Comparison of ENCODE assay signal across 1 cellular context in the genomic region with DNA sequence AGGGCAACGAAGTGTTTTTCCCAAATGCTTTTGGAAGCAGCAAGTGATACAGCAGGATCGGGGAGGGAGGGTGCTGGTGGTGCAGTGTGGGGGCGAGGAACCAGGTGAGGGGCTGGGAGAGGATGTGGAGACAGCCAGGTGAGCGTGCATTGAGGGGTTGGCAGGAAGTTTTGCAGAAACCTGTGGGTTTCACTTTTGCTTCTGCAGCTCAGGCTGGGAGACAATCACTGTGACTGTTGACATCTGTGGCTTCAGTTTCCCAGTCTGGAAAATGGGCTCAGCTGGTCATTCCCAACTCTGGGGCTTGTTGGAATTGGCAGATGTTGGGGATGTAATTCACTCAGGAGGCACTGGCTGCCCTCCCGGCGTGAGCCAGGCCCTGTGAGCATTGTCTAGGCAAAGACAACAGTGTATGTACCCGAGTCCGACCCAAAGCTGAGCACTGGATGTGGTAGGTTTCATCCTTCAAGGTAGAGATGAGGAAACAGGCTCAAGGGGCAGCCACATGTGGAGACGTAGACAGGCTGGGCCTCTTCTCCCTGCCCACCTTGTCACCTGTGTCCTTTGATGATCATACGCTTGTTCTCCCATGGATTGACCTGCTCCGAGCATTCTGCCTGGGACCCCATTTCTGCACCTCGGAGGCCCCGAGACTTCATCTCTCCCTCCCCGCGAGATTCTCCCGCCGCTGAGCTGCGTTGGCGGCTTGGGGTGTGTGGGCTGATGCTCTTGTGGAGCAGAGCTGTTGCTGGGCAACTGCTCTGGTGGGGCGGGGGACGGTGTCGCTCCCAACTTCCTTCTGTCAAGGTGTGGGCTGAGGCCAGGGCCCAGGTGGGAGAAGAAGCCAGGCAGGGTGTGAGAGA.
TF ChIP-seq lines count a peak whose summit lies in the region.

No MANE protein-coding gene starts in this region.

TF ChIP-seq in GM12878, 131 proteins besides CTCF, POLR2A, EP300 and RAD21:
- peak; percentile 89; the same call in 1 of the 2 replicates for TF ChIP-seq SMARCA5 (IDR thresholded peaks at IDR 0.05)
- TF ChIP-seq, protein P1, sequence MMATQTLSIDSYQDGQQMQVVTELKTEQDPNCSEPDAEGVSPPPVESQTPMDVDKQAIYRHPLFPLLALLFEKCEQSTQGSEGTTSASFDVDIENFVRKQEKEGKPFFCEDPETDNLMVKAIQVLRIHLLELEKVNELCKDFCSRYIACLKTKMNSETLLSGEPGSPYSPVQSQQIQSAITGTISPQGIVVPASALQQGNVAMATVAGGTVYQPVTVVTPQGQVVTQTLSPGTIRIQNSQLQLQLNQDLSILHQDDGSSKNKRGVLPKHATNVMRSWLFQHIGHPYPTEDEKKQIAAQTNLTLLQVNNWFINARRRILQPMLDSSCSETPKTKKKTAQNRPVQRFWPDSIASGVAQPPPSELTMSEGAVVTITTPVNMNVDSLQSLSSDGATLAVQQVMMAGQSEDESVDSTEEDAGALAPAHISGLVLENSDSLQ (IDR thresholded peaks at IDR 0.05), result 0 out of 2 replicates have a peak, but pooled peaks have one; percentile 24
- TF ChIP-seq PAX5 (IDR thresholded peaks at IDR 0.05; ENCODE audit: borderline replicate concordance, low read depth, low read length), result peak; percentile 56; the same call in 1 of the 2 replicates
- no peak for TF ChIP-seq BACH1 (IDR thresholded peaks at IDR 0.05; ENCODE audit: borderline replicate concordance)
- TF ChIP-seq EGR1 (IDR thresholded peaks at IDR 0.05; ENCODE audit: borderline replicate concordance in 1 of 2, low read depth in 2 of 2, low read length in 2 of 2), result peak in 1 of 2 experiments; percentile 41; a peak in 1 of 3 replicates
- 0 out of 2 replicates have a peak, but pooled peaks have one; percentile 37 for TF ChIP-seq IRF4 (IDR thresholded peaks at IDR 0.05; ENCODE audit: low read depth, low read length)
- TF ChIP-seq DPF2 (IDR thresholded peaks at IDR 0.05), result peak; percentile 28; the same call in 1 of the 2 replicates
- TF ChIP-seq EED (IDR thresholded peaks at IDR 0.05; ENCODE audit: low read depth), result peak; percentile 51; the same call in 1 of the 2 replicates
- TF ChIP-seq CHD2 (IDR thresholded peaks at IDR 0.05; ENCODE audit: borderline replicate concordance, low read depth, low read length), result peak; percentile 77
- TF ChIP-seq, protein P2, sequence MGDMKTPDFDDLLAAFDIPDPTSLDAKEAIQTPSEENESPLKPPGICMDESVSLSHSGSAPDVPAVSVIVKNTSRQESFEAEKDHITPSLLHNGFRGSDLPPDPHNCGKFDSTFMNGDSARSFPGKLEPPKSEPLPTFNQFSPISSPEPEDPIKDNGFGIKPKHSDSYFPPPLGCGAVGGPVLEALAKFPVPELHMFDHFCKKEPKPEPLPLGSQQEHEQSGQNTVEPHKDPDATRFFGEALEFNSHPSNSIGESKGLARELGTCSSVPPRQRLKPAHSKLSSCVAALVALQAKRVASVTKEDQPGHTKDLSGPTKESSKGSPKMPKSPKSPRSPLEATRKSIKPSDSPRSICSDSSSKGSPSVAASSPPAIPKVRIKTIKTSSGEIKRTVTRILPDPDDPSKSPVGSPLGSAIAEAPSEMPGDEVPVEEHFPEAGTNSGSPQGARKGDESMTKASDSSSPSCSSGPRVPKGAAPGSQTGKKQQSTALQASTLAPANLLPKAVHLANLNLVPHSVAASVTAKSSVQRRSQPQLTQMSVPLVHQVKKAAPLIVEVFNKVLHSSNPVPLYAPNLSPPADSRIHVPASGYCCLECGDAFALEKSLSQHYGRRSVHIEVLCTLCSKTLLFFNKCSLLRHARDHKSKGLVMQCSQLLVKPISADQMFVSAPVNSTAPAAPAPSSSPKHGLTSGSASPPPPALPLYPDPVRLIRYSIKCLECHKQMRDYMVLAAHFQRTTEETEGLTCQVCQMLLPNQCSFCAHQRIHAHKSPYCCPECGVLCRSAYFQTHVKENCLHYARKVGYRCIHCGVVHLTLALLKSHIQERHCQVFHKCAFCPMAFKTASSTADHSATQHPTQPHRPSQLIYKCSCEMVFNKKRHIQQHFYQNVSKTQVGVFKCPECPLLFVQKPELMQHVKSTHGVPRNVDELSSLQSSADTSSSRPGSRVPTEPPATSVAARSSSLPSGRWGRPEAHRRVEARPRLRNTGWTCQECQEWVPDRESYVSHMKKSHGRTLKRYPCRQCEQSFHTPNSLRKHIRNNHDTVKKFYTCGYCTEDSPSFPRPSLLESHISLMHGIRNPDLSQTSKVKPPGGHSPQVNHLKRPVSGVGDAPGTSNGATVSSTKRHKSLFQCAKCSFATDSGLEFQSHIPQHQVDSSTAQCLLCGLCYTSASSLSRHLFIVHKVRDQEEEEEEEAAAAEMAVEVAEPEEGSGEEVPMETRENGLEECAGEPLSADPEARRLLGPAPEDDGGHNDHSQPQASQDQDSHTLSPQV (IDR thresholded peaks at IDR 0.05), result no peak
- TF ChIP-seq IKZF1 (conservative IDR thresholded peaks at IDR 0.05), result peak; percentile 71
- no peak for TF ChIP-seq JUND (IDR thresholded peaks at IDR 0.05; ENCODE audit: low read depth, low read length)
- TF ChIP-seq RUNX3 (IDR thresholded peaks at IDR 0.05; ENCODE audit: low read length), result peak; percentile 77
- TF ChIP-seq CREB1 (IDR thresholded peaks at IDR 0.05; ENCODE audit: low read depth), result no peak
- TF ChIP-seq IKZF2 (IDR thresholded peaks at IDR 0.05), result peak; percentile 63 to 74; a peak in 3 of 4 replicates
TF ChIP-seq in GM12878: peak in this region for 11.
